ENCODE assay signal across 19 cellular contexts in the genomic region with DNA sequence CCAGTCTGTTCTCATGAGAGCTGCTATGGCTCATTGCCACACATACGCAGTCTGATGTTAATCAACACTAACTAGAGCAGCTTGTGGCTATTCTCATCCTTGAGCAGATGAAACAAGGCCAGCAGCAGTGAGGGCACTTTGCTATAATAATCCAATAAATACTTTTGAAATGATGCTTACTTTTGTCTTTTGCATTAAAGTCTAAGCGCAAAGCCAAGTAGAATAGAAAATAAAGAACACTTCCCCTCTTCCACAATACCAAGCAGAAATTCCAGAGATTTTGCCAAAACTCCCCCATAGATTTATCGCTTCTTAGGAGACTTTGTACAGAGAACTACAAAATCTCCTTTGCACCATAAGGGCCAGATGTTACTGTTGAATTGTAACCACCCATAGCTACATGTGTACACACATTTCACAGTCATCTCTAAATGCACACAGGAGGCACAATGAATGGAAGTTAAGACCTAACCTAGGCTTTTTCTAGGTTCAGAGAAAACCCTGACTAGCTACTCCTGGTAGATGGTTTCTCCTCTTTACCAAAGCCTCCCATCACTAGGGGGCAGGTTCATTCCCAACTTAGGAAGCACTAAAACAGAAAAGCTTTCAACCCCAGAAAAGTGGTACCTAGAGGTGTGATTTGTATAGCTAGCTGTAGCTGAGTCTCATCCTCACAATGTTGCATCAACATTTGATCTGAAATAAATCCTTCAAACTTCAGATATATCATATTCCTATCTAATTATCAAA.
DNase-seq lines count a peak whose midpoint lies in the region; ATAC-seq and TF ChIP-seq lines count a peak whose summit lies in the region.
"Had no signal": no experiment of that assay in that cellular context is flagged by ENCODE, and none has a peak within 500 bp of the region (broad histone marks: within the 10 kb centered on the region; RNA-seq: fewer than 3 reads in every experiment).

No MANE protein-coding gene starts in this region.

- TF ChIP-seq CTCF in BJ (IDR thresholded peaks at IDR 0.05; ENCODE audit: insufficient read depth, low read depth, low read length) (peak; percentile 41; the same call in 1 of the 2 replicates), Loucy (conservative IDR thresholded peaks at IDR 0.05; ENCODE audit: low read length) (peak; percentile 38), endodermal cell (conservative IDR thresholded peaks at IDR 0.05) (peak; percentile 64), mesothelial cell of epicardium (IDR thresholded peaks at IDR 0.05; ENCODE audit: unreplicated experiment) (no peak), esophagus muscularis mucosa (IDR thresholded peaks at IDR 0.05) (no peak)

- intact Hi-C loops in esophagus muscularis mucosa (cut with DNase I): no loop called here

- CTCF ChIA-PET in BJ (lab: Yijun Ruan, JAX): interaction anchor here (0.6 kb wide), 1 partner anchor 195 kb away, joined by 4 read pairs; no protein-coding TSS in a partner anchor

- H3K4me1 ChIP-seq in Loucy (ENCODE audit: insufficient read depth, low read length, poor library complexity, severe bottlenecking): peaks cover 5% of the 10 kb centered on the region
- H3K4me1 ChIP-seq in endodermal cell (ENCODE audit: control insufficient read depth, insufficient read depth, low read length): peaks cover 6% of the 10 kb centered on the region
- H3K4me1 ChIP-seq in esophagus muscularis mucosa: peaks cover 10 to 18% (median 16%) of the 10 kb centered on the region in 4 donors

- no peaks in the 10 kb centered on the region for H3K9me2 ChIP-seq in Loucy (replicated peaks; ENCODE audit: low read depth, low read length)

- H3K27ac ChIP-seq in endodermal cell (ENCODE audit: low read depth, low read length): no peak overlapping the region
- no peak overlapping the region for H3K27ac ChIP-seq in esophagus muscularis mucosa (replicated peaks in 1 of 4)
- H3K27ac ChIP-seq: ascending aorta, thoracic aorta had no signal

- no peaks in the 10 kb centered on the region for H3K27me3 ChIP-seq in BJ (ENCODE audit: control insufficient read depth, insufficient read depth, low read length)
- no peaks in the 10 kb centered on the region for H3K27me3 ChIP-seq in Loucy (ENCODE audit: insufficient read depth, low read length, poor library complexity, severe bottlenecking)
- H3K27me3 ChIP-seq in endodermal cell (ENCODE audit: control insufficient read depth, insufficient read depth, low read length, poor library complexity, severe bottlenecking): no peaks in the 10 kb centered on the region
- H3K27me3 ChIP-seq in esophagus muscularis mucosa: peaks cover 0 to 6% (median 0%) of the 10 kb centered on the region in 4 donors
- H3K27me3 ChIP-seq: ascending aorta had no signal

- POLR2A ChIA-PET in BJ (lab: Charles Lee): interaction anchor here (1.2 kb wide), 1 partner anchor 15 kb away, joined by 6 read pairs; no protein-coding TSS in a partner anchor

- H3K4me3 ChIP-seq in BJ (ENCODE audit: low read depth, low read length) (no peak overlapping the region), Loucy (ENCODE audit: low read length, poor library complexity, severe bottlenecking) (no peak overlapping the region), endodermal cell (ENCODE audit: low read length) (no peak overlapping the region), esophagus muscularis mucosa (no peak overlapping the region)
- H3K4me3 ChIP-seq: ascending aorta, thoracic aorta had no signal

- TF ChIP-seq EP300 in esophagus muscularis mucosa (IDR thresholded peaks at IDR 0.05): no peak

- no peaks in the 10 kb centered on the region for H3K79me2 ChIP-seq in Loucy (ENCODE audit: insufficient read depth, low read length)

- H4K20me1 ChIP-seq in Loucy (ENCODE audit: insufficient read depth, low read length, poor library complexity, severe bottlenecking): no peaks in the 10 kb centered on the region

- H3K27me3 Mint-ChIP-seq in endodermal cell (ENCODE audit: insufficient read depth) (no peaks in the 10 kb centered on the region), mesothelial cell of epicardium (ENCODE audit: low read depth) (no peaks in the 10 kb centered on the region)

- no peaks in the 10 kb centered on the region for H3K36me3 Mint-ChIP-seq in endodermal cell (ENCODE audit: low read depth)
- peaks cover 5% of the 10 kb centered on the region for H3K36me3 Mint-ChIP-seq in mesothelial cell of epicardium
- H3K36me3 Mint-ChIP-seq: CD4-positive, CD25-positive, alpha-beta regulatory T cell; WTC11 had no signal

- H3K36me3 ChIP-seq in BJ (ENCODE audit: control insufficient read depth, insufficient read depth, low read length) (no peaks in the 10 kb centered on the region), Loucy (ENCODE audit: insufficient read depth, low read length) (no peaks in the 10 kb centered on the region), endodermal cell (ENCODE audit: control insufficient read depth, insufficient read depth, low read length) (peaks cover 54% of the 10 kb centered on the region), esophagus muscularis mucosa (no peaks in the 10 kb centered on the region)
- H3K36me3 ChIP-seq: ascending aorta, thoracic aorta had no signal

- no peaks in the 10 kb centered on the region for H3F3A ChIP-seq in Loucy (ENCODE audit: low read depth)

- ATAC-seq in left lobe of liver: no peak
- ATAC-seq: WTC11 had no signal

- H3K9me3 ChIP-seq in Loucy (ENCODE audit: insufficient read depth, low read depth, low read length) (no peaks in the 10 kb centered on the region), endodermal cell (ENCODE audit: control insufficient read depth, low read length) (no peaks in the 10 kb centered on the region), esophagus muscularis mucosa (no peaks in the 10 kb centered on the region)
- H3K9me3 ChIP-seq: ascending aorta, thoracic aorta had no signal

- H3K4me3 Mint-ChIP-seq in endodermal cell (no peak overlapping the region), mesothelial cell of epicardium (no peak overlapping the region)
- H3K4me3 Mint-ChIP-seq: CD4-positive, CD25-positive, alpha-beta regulatory T cell; WTC11 had no signal

- H3K4me1 Mint-ChIP-seq in endodermal cell (peaks cover 14% of the 10 kb centered on the region), mesothelial cell of epicardium (peaks cover 63% of the 10 kb centered on the region)
- H3K4me1 Mint-ChIP-seq: CD4-positive, CD25-positive, alpha-beta regulatory T cell had no signal

- H2AFZ ChIP-seq in Loucy (ENCODE audit: low read length): no peak overlapping the region

- H3K9ac ChIP-seq in Loucy (ENCODE audit: low read depth, low read length, poor library complexity, severe bottlenecking) (no peak overlapping the region), endodermal cell (ENCODE audit: extremely low read depth, low read length, poor library complexity, severe bottlenecking) (no peak overlapping the region)

- H3K27ac Mint-ChIP-seq in endodermal cell: no peak overlapping the region
- H3K27ac Mint-ChIP-seq in mesothelial cell of epicardium: peak overlapping the region; percentile 39
- H3K27ac Mint-ChIP-seq: CD4-positive, CD25-positive, alpha-beta regulatory T cell; WTC11 had no signal

- WGBS in endodermal cell (ENCODE audit: insufficient coverage in 1 of 2, insufficient read length in 1 of 2), 2 experiments: 93% methylated on average over 3 of the region's 3 CpGs
- 94% methylated on average over 3 of the region's 3 CpGs for WGBS in esophagus muscularis mucosa

- H3K9me3 Mint-ChIP-seq in endodermal cell (no peaks in the 10 kb centered on the region), mesothelial cell of epicardium (no peaks in the 10 kb centered on the region)
- H3K9me3 Mint-ChIP-seq: CD4-positive, CD25-positive, alpha-beta regulatory T cell; WTC11 had no signal

- H3K4me2 ChIP-seq in Loucy (ENCODE audit: low read depth, low read length, poor library complexity, severe bottlenecking): no peak overlapping the region

- DNase-seq in BJ (ENCODE audit: low read depth) (peak; percentile 86), endodermal cell (no peak), mesothelial cell of epicardium (ENCODE audit: low spot score in 2 of 2, unreplicated experiment in 2 of 2) (no peak), left lobe of liver (ENCODE audit: low spot score) (no peak), esophagus muscularis mucosa (ENCODE audit: extremely low spot score) (no peak)
- DNase-seq in stimulated activated naive CD4-positive, alpha-beta T cell (lab: John Stamatoyannopoulos, UW): no peak
- DNase-seq in activated CD4-positive, alpha-beta T cell treated with anti-CD3 and anti-CD28 coated beads, Interleukin-2, amount 50 U/mL, for 4 hours: no peak
- DNase-seq: activated effector memory CD4-positive, alpha-beta T cell treated with anti-CD3 and anti-CD28 coated beads, Interleukin-2, amount 50 U/mL, for 16 hours; CD4-positive, CD25-positive, alpha-beta regulatory T cell; DND-41; NCI-H2171; RPMI8226; stimulated activated CD4-positive, alpha-beta T cell treated with anti-CD3 and anti-CD28 coated beads, Interleukin-4, amount 100 ng/mL, for 1 hour; stimulated activated CD8-positive, alpha-beta memory T cell treated with anti-CD3 and anti-CD28 coated beads, Interleukin-4, amount 100 ng/mL, for 48 hours; T-helper 1 cell had no signal

- TF ChIP-seq POLR2A in esophagus muscularis mucosa (IDR thresholded peaks at IDR 0.05; ENCODE audit: low read depth): no peak

Comparison
In these comparisons a context has a peak if more than half of its experiments do, and no peak if none do; other contexts are left out.
1. CTCF ChIP-seq: peak in BJ (single experiment), Loucy (single experiment) and endodermal cell (single experiment); none in mesothelial cell of epicardium (single experiment) and esophagus muscularis mucosa (0 of 3).